In the genomic region with DNA sequence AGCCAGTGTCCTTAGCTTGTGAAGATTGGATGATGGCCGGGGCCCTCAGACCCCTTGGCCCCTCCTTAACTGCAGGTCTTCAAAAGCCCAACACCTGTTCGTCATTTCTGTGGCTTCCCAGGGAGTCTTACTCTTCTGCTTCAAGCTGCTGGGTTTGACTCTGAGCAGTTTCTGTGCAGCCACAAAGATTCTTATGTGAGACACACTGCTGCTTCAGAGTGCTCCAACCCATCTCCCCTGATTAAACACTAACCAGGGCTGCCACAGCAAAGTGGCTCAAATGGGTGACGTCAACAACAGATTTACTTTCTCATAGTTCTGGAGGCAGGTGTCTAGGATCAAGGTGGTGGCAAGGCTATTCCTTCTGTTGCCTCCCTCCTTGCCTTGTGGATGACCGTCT, we compare ENCODE assay signal across 24 cellular contexts. TPM values are rescaled to one million over a fixed set of nuclear protein-coding genes. Genes with fewer than 3 reads are reported as not detected.
A peak's percentile ranks its signal among the peaks of the same experiment; 100 is the strongest.
DNase-seq lines count a peak whose midpoint lies in the region; ATAC-seq and TF ChIP-seq lines count a peak whose summit lies in the region.
"Had no signal": no experiment of that assay in that cellular context is flagged by ENCODE, and none has a peak within 500 bp of the region (broad histone marks: within the 10 kb centered on the region; RNA-seq: fewer than 3 reads in every experiment).

No MANE protein-coding gene starts in this region.

- H3K27ac Mint-ChIP-seq in CD8-positive, alpha-beta T cell = no peak overlapping the region
- H3K27ac Mint-ChIP-seq: activated CD8-positive, alpha-beta T cell treated with anti-CD3 and anti-CD28 coated beads, Interleukin-2, amount 10 ng/mL, durations not matched to agents 7 days and 5 days; activated naive CD4-positive, alpha-beta T cell treated with anti-CD3 and anti-CD28 coated beads for 36 hours; CD14-positive monocyte; dendritic cell treated with granulocyte-macrophage colony-stimulating factor and Interleukin-4, amounts not matched to agents 40 ng/mL and 50 ng/mL, for 4 days; natural killer cell treated with Interleukin-12 subunit alpha and Interleukin-12 subunit beta and Interleukin-15 and Interleukin-18, amount 100 ng/mL, for 72 hours had no signal

- H3K4me3 Mint-ChIP-seq in CD8-positive, alpha-beta T cell = no peak overlapping the region
- H3K4me3 Mint-ChIP-seq: activated CD8-positive, alpha-beta T cell treated with anti-CD3 and anti-CD28 coated beads, Interleukin-2, amount 10 ng/mL, durations not matched to agents 7 days and 5 days; activated naive CD4-positive, alpha-beta T cell treated with anti-CD3 and anti-CD28 coated beads for 36 hours; activated T-cell treated with anti-CD3 and anti-CD28 coated beads, Interleukin-2, amount 50 U/mL, for 4 hours; CD14-positive monocyte; dendritic cell treated with granulocyte-macrophage colony-stimulating factor and Interleukin-4, amounts not matched to agents 40 ng/mL and 50 ng/mL, for 4 days; natural killer cell treated with Interleukin-12 subunit alpha and Interleukin-12 subunit beta and Interleukin-15 and Interleukin-18, amount 100 ng/mL, for 72 hours had no signal

- H3K4me3 ChIP-seq in CD8-positive, alpha-beta T cell (ENCODE audit: low read depth, low read length) = no peak overlapping the region
- H3K4me3 ChIP-seq: suprapubic skin, uterus had no signal

- H3K27ac ChIP-seq in CD8-positive, alpha-beta T cell (ENCODE audit: low read depth, low read length) = no peak overlapping the region
- H3K27ac ChIP-seq: parathyroid adenoma, suprapubic skin, uterus had no signal

- no peaks in the 10 kb centered on the region for H3K36me3 Mint-ChIP-seq in CD8-positive, alpha-beta T cell
- H3K36me3 Mint-ChIP-seq: CD14-positive monocyte; natural killer cell treated with Interleukin-12 subunit alpha and Interleukin-12 subunit beta and Interleukin-15 and Interleukin-18, amount 100 ng/mL, for 72 hours had no signal

- H3K27me3 Mint-ChIP-seq in CD8-positive, alpha-beta T cell (ENCODE audit: low read depth) = peaks cover 15% of the 10 kb centered on the region
- H3K27me3 Mint-ChIP-seq: dendritic cell treated with granulocyte-macrophage colony-stimulating factor and Interleukin-4, amounts not matched to agents 40 ng/mL and 50 ng/mL, for 4 days had no signal

- no peaks in the 10 kb centered on the region for H3K9me3 ChIP-seq in CD8-positive, alpha-beta T cell (ENCODE audit: low read length)
- H3K9me3 ChIP-seq: uterus had no signal

- TF ChIP-seq CTCF in CD8-positive, alpha-beta T cell (IDR thresholded peaks at IDR 0.05) = no peak

- H3K4me1 ChIP-seq in CD8-positive, alpha-beta T cell (ENCODE audit: insufficient read depth, low read length) = no peaks in the 10 kb centered on the region
- H3K4me1 ChIP-seq: parathyroid adenoma, suprapubic skin, uterus had no signal

- POLR2A ChIA-PET in CD8-positive, alpha-beta T cell (lab: Charles Lee) = no interaction called here

- CTCF ChIA-PET in CD8-positive, alpha-beta T cell (lab: Charles Lee) = no interaction called here

- H3K9me3 Mint-ChIP-seq in CD8-positive, alpha-beta T cell = peaks cover 4% of the 10 kb centered on the region
- H3K9me3 Mint-ChIP-seq: activated naive CD4-positive, alpha-beta T cell treated with anti-CD3 and anti-CD28 coated beads for 36 hours; activated T-cell treated with anti-CD3 and anti-CD28 coated beads, Interleukin-2, amount 50 U/mL, for 4 hours; dendritic cell treated with granulocyte-macrophage colony-stimulating factor and Interleukin-4, amounts not matched to agents 40 ng/mL and 50 ng/mL, for 4 days; natural killer cell treated with Interleukin-12 subunit alpha and Interleukin-12 subunit beta and Interleukin-15 and Interleukin-18, amount 100 ng/mL, for 72 hours had no signal

- H3K4me1 Mint-ChIP-seq in CD8-positive, alpha-beta T cell (ENCODE audit: low read depth) = no peaks in the 10 kb centered on the region
- H3K4me1 Mint-ChIP-seq: CD14-positive monocyte had no signal

- intact Hi-C loops in CD8-positive, alpha-beta T cell (cut with DNase I, micrococcal nuclease) = no loop called here

- no peaks in the 10 kb centered on the region for H3K27me3 ChIP-seq in CD8-positive, alpha-beta T cell (ENCODE audit: insufficient read depth, low read length)
- H3K27me3 ChIP-seq: suprapubic skin, uterus had no signal

- ATAC-seq in GM18508 (IDR thresholded peaks at IDR 0.05; ENCODE audit: insufficient read depth, unreplicated experiment) (peak; percentile 88), GM19397 (IDR thresholded peaks at IDR 0.05; ENCODE audit: unreplicated experiment) (peak; percentile 76), HG02678 (IDR thresholded peaks at IDR 0.05; ENCODE audit: unreplicated experiment) (peak; percentile 88), HG03460 (IDR thresholded peaks at IDR 0.05; ENCODE audit: unreplicated experiment) (peak; percentile 75), GM21526 (IDR thresholded peaks at IDR 0.05; ENCODE audit: low FRiP score, unreplicated experiment) (no peak)
- no peak for ATAC-seq in CD8-positive, alpha-beta T cell
- ATAC-seq: activated CD8-positive, alpha-beta T cell treated with anti-CD3 and anti-CD28 coated beads, Interleukin-2, amount 10 ng/mL, durations not matched to agents 7 days and 5 days; activated T-cell treated with anti-CD3 and anti-CD28 coated beads, Interleukin-2, amount 50 U/mL, for 4 hours; left colon; natural killer cell treated with Interleukin-12 subunit alpha and Interleukin-12 subunit beta and Interleukin-15 and Interleukin-18, amount 100 ng/mL, for 72 hours had no signal

- H3K36me3 ChIP-seq in CD8-positive, alpha-beta T cell (ENCODE audit: insufficient read depth, low read length) = no peaks in the 10 kb centered on the region
- H3K36me3 ChIP-seq: suprapubic skin, uterus had no signal

- no peak for DNase-seq in CD8-positive, alpha-beta T cell
- DNase-seq in NCI-H526 (lab: John Stamatoyannopoulos, UW) (no peak), activated T-cell treated with anti-CD3 and anti-CD28 coated beads for 4 hours (no peak)
- DNase-seq: activated CD4-positive, CD25-positive, alpha-beta regulatory T cell; activated CD8-positive, alpha-beta T cell treated with anti-CD3 and anti-CD28 coated beads, Interleukin-2, amount 10 ng/mL, durations not matched to agents 7 days and 5 days; activated naive CD4-positive, alpha-beta T cell treated with anti-CD3 and anti-CD28 coated beads for 36 hours; activated T-cell treated with anti-CD3 and anti-CD28 coated beads, Interleukin-2, amount 50 U/mL, for 4 hours; amygdala; DMS 273 treated with DMSO at 0.1 percent for 48 hours; glutamatergic neuron; left colon; NCI-H510A treated with DMSO at 0.1 percent for 48 hours; T-helper 9 cell; uterus had no signal

RNA-seq across cellular contexts. Expression of gene TSN, which starts 40.8 kb away (rescaled TPM):
- 10 to 100 TPM; 66.8 to 75.2 TPM for total RNA-seq in CD8-positive, alpha-beta T cell

RNA-seq across cellular contexts. Expression of gene NIFK, which starts 59.6 kb away (rescaled TPM):
- total RNA-seq in CD8-positive, alpha-beta T cell = 10 to 100 TPM; 43.0 to 49.6 TPM

Comparison
In these comparisons a context has a peak if more than half of its experiments do, and no peak if none do; other contexts are left out.
1. ATAC-seq: peak in GM18508 (single experiment), GM19397 (single experiment), HG02678 (single experiment) and HG03460 (single experiment); none in CD8-positive, alpha-beta T cell (single experiment) and GM21526 (single experiment).